In genomic region chrX:70128071-70128470, GRCh38 we compare ENCODE assay signal across 22 cellular contexts. TPM values are rescaled to one million over a fixed set of nuclear protein-coding genes. Genes with fewer than 3 reads are reported as not detected.
DNase-seq lines count a peak whose midpoint lies in the region; ATAC-seq and TF ChIP-seq lines count a peak whose summit lies in the region.
"Had no signal": no experiment of that assay in that cellular context is flagged by ENCODE, and none has a peak within 500 bp of the region (broad histone marks: within the 10 kb centered on the region; RNA-seq: fewer than 3 reads in every experiment).

No MANE protein-coding gene starts in this region.

- peaks cover 8% of the 10 kb centered on the region; the same call in 1 of the 2 replicates for H3K9me3 ChIP-seq in NT2/D1 (ENCODE audit: insufficient read depth, low read length)

- H3K27me3 ChIP-seq in NT2/D1 (ENCODE audit: insufficient read depth, insufficient read length): no peaks in the 10 kb centered on the region

- H3K4me3 ChIP-seq in NT2/D1 (ENCODE audit: insufficient read length, low read depth): no peak overlapping the region
- H3K4me3 ChIP-seq: BLaER1 treated with 17β-estradiol and CSF1 and Interleukin-3, amounts not matched to agents 10 nM and 100 nM had no signal

- TF ChIP-seq CTCF in GM20000 (IDR thresholded peaks at IDR 0.05; ENCODE audit: extremely low read depth, missing control alignments): no peak

- H3K36me3 ChIP-seq in NT2/D1 (ENCODE audit: insufficient read depth, insufficient read length, low read length): no peaks in the 10 kb centered on the region
- H3K36me3 ChIP-seq: BLaER1 treated with 17β-estradiol and CSF1 and Interleukin-3, amounts not matched to agents 10 nM and 100 nM had no signal

- peaks cover 8% of the 10 kb centered on the region for H3K4me1 ChIP-seq in NT2/D1 (ENCODE audit: insufficient read depth, insufficient read length)

- DNase-seq in Right ventricle myocardium inferior (ENCODE audit: missing footprints) (peak; percentile 37), Right ventricle myocardium superior (no peak), NT2/D1 (ENCODE audit: low read depth, low spot score) (no peak), iPS-NIHi11 (ENCODE audit: low spot score) (peak; percentile 24), GM20000 (ENCODE audit: low spot score) (no peak), NCI-H510A (lab: John Stamatoyannopoulos, UW) (no peak), GM19238 (ENCODE audit: insufficient read length, low spot score) (no peak), C1 segment of cervical spinal cord (lab: John Stamatoyannopoulos, UW) (no peak)
- DNase-seq: 8988T; Calu3; CD8-positive, alpha-beta T cell; DMS53; Kasumi-1; NCI-H1092; NCI-H1436; NCI-H1930; NCI-H748 treated with DMSO at 0.1 percent for 48 hours; OCI-M1 had no signal

- intact Hi-C loops in Right ventricle myocardium inferior (cut with DNase I) (no loop called here), Right ventricle myocardium superior (cut with DNase I) (no loop called here)

- ATAC-seq in Right ventricle myocardium inferior: no peak
- no peak for ATAC-seq in Right ventricle myocardium superior (ENCODE audit: poor library complexity)
- ATAC-seq: CD8-positive, alpha-beta T cell; HCT116 had no signal

- H3K9ac ChIP-seq in NT2/D1 (ENCODE audit: insufficient read length, low read depth): peak overlapping the region; percentile 44
- H3K9ac ChIP-seq: BLaER1 treated with 17β-estradiol and CSF1 and Interleukin-3, amounts not matched to agents 10 nM and 100 nM had no signal

RNA-seq across cellular contexts. Expression of gene IGBP1, which starts 5.2 kb away (rescaled TPM):
- total RNA-seq in Right ventricle myocardium inferior (47.8 TPM), Right ventricle myocardium superior (52.7 TPM)

RNA-seq across cellular contexts. Expression of gene DGAT2L6, which starts 49.2 kb away (rescaled TPM):
- total RNA-seq in Right ventricle myocardium inferior (not detected), Right ventricle myocardium superior (not detected)
- total RNA-seq: Calu3; CD8-positive, alpha-beta T cell; NCI-H460; T-helper 1 cell treated with Interleukin-12 subunit alpha and Interleukin-12 subunit beta and Interleukin-4 antibody, amounts not matched to agents 30 ng/mL and 1 ng/mL, for 36 hours had no signal

Comparison
In these comparisons a context has a peak if more than half of its experiments do, and no peak if none do; other contexts are left out.
1. DNase-seq: peak in Right ventricle myocardium inferior (single experiment) and iPS-NIHi11 (single experiment); none in Right ventricle myocardium superior (single experiment), NT2/D1 (single experiment), GM20000 (single experiment), NCI-H510A (single experiment), GM19238 (single experiment) and C1 segment of cervical spinal cord (0 of 14).